ENCODE assay signal across 25 cellular contexts in genomic region chrX:39967348-39967747, GRCh38.
DNase-seq lines count a peak whose midpoint lies in the region; ATAC-seq and TF ChIP-seq lines count a peak whose summit lies in the region.
"Had no signal": no experiment of that assay in that cellular context is flagged by ENCODE, and none has a peak within 500 bp of the region (broad histone marks: within the 10 kb centered on the region; RNA-seq: fewer than 3 reads in every experiment).

No MANE protein-coding gene starts in this region.

- peaks cover 16% of the 10 kb centered on the region for H3K9me3 Mint-ChIP-seq in activated naive CD4-positive, alpha-beta T cell treated with anti-CD3 and anti-CD28 coated beads, Interleukin-2, amount 10 ng/mL, durations not matched to agents 7 days and 5 days

- no peaks in the 10 kb centered on the region for H3K36me3 ChIP-seq in RWPE2 (ENCODE audit: low read depth)
- H3K36me3 ChIP-seq: thyroid gland had no signal

- CTCF ChIA-PET in activated naive CD4-positive, alpha-beta T cell treated with anti-CD3 and anti-CD28 coated beads, Interleukin-2, amount 10 ng/mL, durations not matched to agents 7 days and 5 days (lab: Charles Lee), result no interaction called here

- peaks cover 31% of the 10 kb centered on the region for H3K4me1 Mint-ChIP-seq in activated naive CD4-positive, alpha-beta T cell treated with anti-CD3 and anti-CD28 coated beads, Interleukin-2, amount 10 ng/mL, durations not matched to agents 7 days and 5 days

- H3K27ac Mint-ChIP-seq in activated naive CD4-positive, alpha-beta T cell treated with anti-CD3 and anti-CD28 coated beads, Interleukin-2, amount 10 ng/mL, durations not matched to agents 7 days and 5 days, result peak overlapping the region; percentile 28
- H3K27ac Mint-ChIP-seq: mesothelial cell of epicardium, WTC11 had no signal

- H3K4me3 ChIP-seq in NB4 (ENCODE audit: low read depth, low read length) (no peak overlapping the region), RWPE2 (ENCODE audit: severe bottlenecking) (no peak overlapping the region)
- H3K4me3 ChIP-seq: hepatocyte, skin epidermis, thyroid gland had no signal

- TF ChIP-seq CTCF in NB4 (IDR thresholded peaks at IDR 0.05; ENCODE audit: low read depth, low read length) (no peak), RWPE2 (IDR thresholded peaks at IDR 0.05; ENCODE audit: poor library complexity, severe bottlenecking) (no peak)

- peak; percentile 23; the same call in 1 of the 3 replicates for ATAC-seq in RWPE2 (ENCODE audit: low read depth)
- ATAC-seq: left ventricle myocardium superior; naive thymus-derived CD8-positive, alpha-beta T cell; stimulated activated naive CD8-positive, alpha-beta T cell treated with anti-CD3 and anti-CD28 coated beads, Interleukin-15, amount 100 ng/mL, for 72 hours; WTC11 had no signal

- H3K27ac ChIP-seq in RWPE2 (ENCODE audit: poor library complexity, severe bottlenecking), result no peak overlapping the region
- H3K27ac ChIP-seq: C4-2B, epithelial cell of prostate, hepatocyte, skin epidermis, thyroid gland had no signal

- no peaks in the 10 kb centered on the region for H3K27me3 Mint-ChIP-seq in activated naive CD4-positive, alpha-beta T cell treated with anti-CD3 and anti-CD28 coated beads, Interleukin-2, amount 10 ng/mL, durations not matched to agents 7 days and 5 days
- H3K27me3 Mint-ChIP-seq: stimulated activated naive CD8-positive, alpha-beta T cell treated with anti-CD3 and anti-CD28 coated beads, Interleukin-15, amount 100 ng/mL, for 72 hours had no signal

- no peaks in the 10 kb centered on the region for H3K4me1 ChIP-seq in RWPE2 (ENCODE audit: insufficient read depth, poor library complexity, severe bottlenecking)

- peaks cover 15% of the 10 kb centered on the region for H3K36me3 Mint-ChIP-seq in activated naive CD4-positive, alpha-beta T cell treated with anti-CD3 and anti-CD28 coated beads, Interleukin-2, amount 10 ng/mL, durations not matched to agents 7 days and 5 days
- H3K36me3 Mint-ChIP-seq: brain had no signal

- DNase-seq in activated naive CD4-positive, alpha-beta T cell treated with anti-CD3 and anti-CD28 coated beads, Interleukin-2, amount 10 ng/mL, durations not matched to agents 7 days and 5 days, result no peak
- DNase-seq in activated naive CD4-positive, alpha-beta T cell treated with anti-CD3 and anti-CD28 coated beads, Interleukin-2, amount 50 U/mL, for 16 hours, result no peak
- DNase-seq in NB4 (ENCODE audit: low read depth), result peak; percentile 26
- DNase-seq in RWPE2 (ENCODE audit: low spot score), result no peak
- DNase-seq in stimulated activated CD4-positive, alpha-beta T cell treated with anti-CD3 and anti-CD28 coated beads, TNF-alpha, amount 100 ng/mL, for 48 hours (ENCODE audit: low read depth in 3 of 3), result peak in 2 of 3 donors; percentile 5 to 8
- no peak for DNase-seq in activated gamma-delta T cell (lab: John Stamatoyannopoulos, UW)
- DNase-seq in NCI-H1105 (lab: John Stamatoyannopoulos, UW), result no peak
- DNase-seq: Calu3; left ventricle myocardium superior; naive thymus-derived CD8-positive, alpha-beta T cell; NCI-H1048; NCI-H1930; NCI-H226; OCI-M1; SHP77; stimulated activated naive CD8-positive, alpha-beta T cell treated with anti-CD3 and anti-CD28 coated beads, Interleukin-15, amount 100 ng/mL, for 72 hours; T-helper 9 cell; thyroid gland had no signal

- no peak overlapping the region for H3K4me3 Mint-ChIP-seq in activated naive CD4-positive, alpha-beta T cell treated with anti-CD3 and anti-CD28 coated beads, Interleukin-2, amount 10 ng/mL, durations not matched to agents 7 days and 5 days
- H3K4me3 Mint-ChIP-seq: brain; mesothelial cell of epicardium; naive thymus-derived CD8-positive, alpha-beta T cell; stimulated activated naive CD8-positive, alpha-beta T cell treated with anti-CD3 and anti-CD28 coated beads, Interleukin-15, amount 100 ng/mL, for 72 hours; WTC11 had no signal

- H3K9me3 ChIP-seq in RWPE2 (ENCODE audit: severe bottlenecking), result no peaks in the 10 kb centered on the region
- H3K9me3 ChIP-seq: thyroid gland had no signal

- H3K27me3 ChIP-seq in RWPE2 (ENCODE audit: insufficient read depth, poor library complexity, severe bottlenecking), result no peaks in the 10 kb centered on the region
- H3K27me3 ChIP-seq: hepatocyte, thyroid gland had no signal

- no peak for TF ChIP-seq POLR2A in NB4 (IDR thresholded peaks at IDR 0.05; ENCODE audit: extremely low read depth, insufficient read length)

Comparison
In these comparisons a context has a peak if more than half of its experiments do, and no peak if none do; other contexts are left out.
1. DNase-seq: peak in NB4 (single experiment) and stimulated activated CD4-positive, alpha-beta T cell treated with anti-CD3 and anti-CD28 coated beads, TNF-alpha, amount 100 ng/mL, for 48 hours (2 of 3); none in activated naive CD4-positive, alpha-beta T cell treated with anti-CD3 and anti-CD28 coated beads, Interleukin-2, amount 10 ng/mL, durations not matched to agents 7 days and 5 days (single experiment), activated naive CD4-positive, alpha-beta T cell treated with anti-CD3 and anti-CD28 coated beads, Interleukin-2, amount 50 U/mL, for 16 hours (single experiment), RWPE2 (single experiment), activated gamma-delta T cell (single experiment) and NCI-H1105 (single experiment).